Comparison of ENCODE assay signal across 10 cellular contexts in genomic region chr1:19338323-19338762, GRCh38. TPM values are rescaled to one million over a fixed set of nuclear protein-coding genes. Genes with fewer than 3 reads are reported as not detected.
DNase-seq lines count a peak whose midpoint lies in the region; ATAC-seq and TF ChIP-seq lines count a peak whose summit lies in the region.
"Had no signal": no experiment of that assay in that cellular context is flagged by ENCODE, and none has a peak within 500 bp of the region (broad histone marks: within the 10 kb centered on the region; RNA-seq: fewer than 3 reads in every experiment).

No MANE protein-coding gene starts in this region.

- H3K9me3 ChIP-seq in colonic mucosa (no peaks in the 10 kb centered on the region), liver (ENCODE audit: control insufficient read depth in 4 of 4, low read length in 3 of 4) (no peaks in the 10 kb centered on the region)
- H3K9me3 ChIP-seq: ovary, vagina had no signal

- H3K27me3 ChIP-seq in colonic mucosa, result no peaks in the 10 kb centered on the region
- no peaks in the 10 kb centered on the region for H3K27me3 ChIP-seq in liver (ENCODE audit: control insufficient read depth in 4 of 4, insufficient read depth in 4 of 4, low read length in 3 of 4)
- H3K27me3 ChIP-seq: ovary, vagina had no signal

- no peak overlapping the region for H3K27ac ChIP-seq in colonic mucosa
- H3K27ac ChIP-seq in liver (ENCODE audit: low read depth in 1 of 2, low read length in 2 of 2), result peak overlapping the region; percentile 4 to 57
- H3K27ac ChIP-seq: ovary, vagina had no signal

- peaks cover 4% of the 10 kb centered on the region for H3K36me3 ChIP-seq in colonic mucosa
- H3K36me3 ChIP-seq in liver (ENCODE audit: control insufficient read depth in 4 of 4, insufficient read depth in 3 of 4, low read depth in 1 of 4, low read length in 3 of 4), result peaks cover 0 to 14% (median 2%) of the 10 kb centered on the region in 4 donors
- H3K36me3 ChIP-seq: ovary had no signal

- TF ChIP-seq RAD21 in liver (IDR thresholded peaks at IDR 0.05), result peak; percentile 68 to 76

- 36% methylated on average over 27 of the region's 27 CpGs for WGBS in liver

- intact Hi-C loops in colonic mucosa (cut with DNase I), result no loop called here

- H3K9ac ChIP-seq in colonic mucosa (ENCODE audit: low read depth in 2 of 2, low read length in 2 of 2) (no peak overlapping the region), liver (ENCODE audit: low read depth in 1 of 2, low read length in 2 of 2) (no peak overlapping the region)

- TF ChIP-seq CTCF in colonic mucosa (IDR thresholded peaks at IDR 0.05), result no peak
- TF ChIP-seq CTCF in liver (IDR thresholded peaks at IDR 0.05; ENCODE audit: low read depth, low read length, missing input control), result peak; percentile 66

- H3K4me1 ChIP-seq in colonic mucosa (no peaks in the 10 kb centered on the region), liver (ENCODE audit: control insufficient read depth in 4 of 4, insufficient read depth in 4 of 4, low read length in 3 of 4) (peaks cover 0 to 13% (median 5%) of the 10 kb centered on the region in 4 donors)

- DNase-seq in ELF-1 (ENCODE audit: low read depth, low spot score), result peak; percentile 96
- DNase-seq in NCI-H2171 (lab: John Stamatoyannopoulos, UW), result peak; percentile 28
- peak; percentile 47 for DNase-seq in colonic mucosa
- DNase-seq in AG08396 (ENCODE audit: low spot score), result no peak
- no peak for DNase-seq in medulla oblongata (ENCODE audit: extremely low spot score)
- no peak for DNase-seq in globus pallidus (ENCODE audit: low spot score)
- DNase-seq: ovary had no signal

- H3K4me3 ChIP-seq in colonic mucosa (no peak overlapping the region), liver (ENCODE audit: low read depth in 1 of 3, low read length in 3 of 3) (peak overlapping the region in 1 of 3 donors; percentile 33)
- H3K4me3 ChIP-seq: ovary, vagina had no signal

- ATAC-seq in HG02870 (IDR thresholded peaks at IDR 0.05; ENCODE audit: unreplicated experiment), result no peak

TF ChIP-seq in liver, 16 proteins besides CTCF, POLR2A, EP300 and RAD21:
- TF ChIP-seq GABPA (IDR thresholded peaks at IDR 0.05 in 1 of 2, conservative IDR thresholded peaks at IDR 0.05 in 1 of 2) (no peak), HNF4G (IDR thresholded peaks at IDR 0.05) (peak; percentile 58), FOXA1 (IDR thresholded peaks at IDR 0.05) (no peak), NR2F2 (IDR thresholded peaks at IDR 0.05) (no peak), EGR1 (IDR thresholded peaks at IDR 0.05; ENCODE audit: low read depth in 2 of 2) (no peak), YY1 (IDR thresholded peaks at IDR 0.05) (peak; percentile 74), FOXA2 (IDR thresholded peaks at IDR 0.05) (no peak), SP1 (IDR thresholded peaks at IDR 0.05) (peak; percentile 72), TAF1 (conservative IDR thresholded peaks at IDR 0.05) (no peak), HNF4A (conservative IDR thresholded peaks at IDR 0.05) (peak; percentile 82 to 85), ZBTB33 (IDR thresholded peaks at IDR 0.05) (no peak), JUND (IDR thresholded peaks at IDR 0.05) (peak; percentile 54 to 67), RXRA (IDR thresholded peaks at IDR 0.05) (peak; percentile 54 to 72)
- TF ChIP-seq, protein P1, sequence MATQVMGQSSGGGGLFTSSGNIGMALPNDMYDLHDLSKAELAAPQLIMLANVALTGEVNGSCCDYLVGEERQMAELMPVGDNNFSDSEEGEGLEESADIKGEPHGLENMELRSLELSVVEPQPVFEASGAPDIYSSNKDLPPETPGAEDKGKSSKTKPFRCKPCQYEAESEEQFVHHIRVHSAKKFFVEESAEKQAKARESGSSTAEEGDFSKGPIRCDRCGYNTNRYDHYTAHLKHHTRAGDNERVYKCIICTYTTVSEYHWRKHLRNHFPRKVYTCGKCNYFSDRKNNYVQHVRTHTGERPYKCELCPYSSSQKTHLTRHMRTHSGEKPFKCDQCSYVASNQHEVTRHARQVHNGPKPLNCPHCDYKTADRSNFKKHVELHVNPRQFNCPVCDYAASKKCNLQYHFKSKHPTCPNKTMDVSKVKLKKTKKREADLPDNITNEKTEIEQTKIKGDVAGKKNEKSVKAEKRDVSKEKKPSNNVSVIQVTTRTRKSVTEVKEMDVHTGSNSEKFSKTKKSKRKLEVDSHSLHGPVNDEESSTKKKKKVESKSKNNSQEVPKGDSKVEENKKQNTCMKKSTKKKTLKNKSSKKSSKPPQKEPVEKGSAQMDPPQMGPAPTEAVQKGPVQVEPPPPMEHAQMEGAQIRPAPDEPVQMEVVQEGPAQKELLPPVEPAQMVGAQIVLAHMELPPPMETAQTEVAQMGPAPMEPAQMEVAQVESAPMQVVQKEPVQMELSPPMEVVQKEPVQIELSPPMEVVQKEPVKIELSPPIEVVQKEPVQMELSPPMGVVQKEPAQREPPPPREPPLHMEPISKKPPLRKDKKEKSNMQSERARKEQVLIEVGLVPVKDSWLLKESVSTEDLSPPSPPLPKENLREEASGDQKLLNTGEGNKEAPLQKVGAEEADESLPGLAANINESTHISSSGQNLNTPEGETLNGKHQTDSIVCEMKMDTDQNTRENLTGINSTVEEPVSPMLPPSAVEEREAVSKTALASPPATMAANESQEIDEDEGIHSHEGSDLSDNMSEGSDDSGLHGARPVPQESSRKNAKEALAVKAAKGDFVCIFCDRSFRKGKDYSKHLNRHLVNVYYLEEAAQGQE (IDR thresholded peaks at IDR 0.05), result peak; percentile 66
- TF ChIP-seq, protein P2, sequence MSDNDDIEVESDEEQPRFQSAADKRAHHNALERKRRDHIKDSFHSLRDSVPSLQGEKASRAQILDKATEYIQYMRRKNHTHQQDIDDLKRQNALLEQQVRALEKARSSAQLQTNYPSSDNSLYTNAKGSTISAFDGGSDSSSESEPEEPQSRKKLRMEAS (IDR thresholded peaks at IDR 0.05), result no peak
- TF ChIP-seq, protein P3, sequence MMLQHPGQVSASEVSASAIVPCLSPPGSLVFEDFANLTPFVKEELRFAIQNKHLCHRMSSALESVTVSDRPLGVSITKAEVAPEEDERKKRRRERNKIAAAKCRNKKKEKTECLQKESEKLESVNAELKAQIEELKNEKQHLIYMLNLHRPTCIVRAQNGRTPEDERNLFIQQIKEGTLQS (IDR thresholded peaks at IDR 0.05), result no peak

RNA-seq across cellular contexts. Expression of gene SLC66A1, which starts 26.2 kb away (rescaled TPM):
- total RNA-seq in colonic mucosa (10 to 100 TPM; 10.6 to 13.1 TPM), liver (10 to 100 TPM; 12.8 to 15.2 TPM)
- polyA plus RNA-seq in liver, result 10 to 100 TPM in 1 of 2 donors, 1 to 10 TPM in 1; 6.8 to 16.0 TPM

RNA-seq across cellular contexts. Expression of gene AKR7A2, which starts 26.4 kb away (rescaled TPM):
- total RNA-seq in colonic mucosa (100 to 1,000 TPM; 112 to 129 TPM), liver (10 to 100 TPM; 41.4 to 63.2 TPM)
- polyA plus RNA-seq in liver, result 10 to 100 TPM; 42.8 to 56.7 TPM

RNA-seq across cellular contexts. Expression of gene AKR7A3, which starts 49.8 kb away (rescaled TPM):
- 100 to 1,000 TPM in 1 of 2 donors, 10 to 100 TPM in 1; 97.0 to 119 TPM for total RNA-seq in colonic mucosa
- 10 to 100 TPM in 1 of 2 donors, under 1 TPM in 1; 0.23 to 43.6 TPM for total RNA-seq in liver
- 10 to 100 TPM; 66.3 to 69.6 TPM for polyA plus RNA-seq in liver

Comparison
In these comparisons a context has a peak if more than half of its experiments do, and no peak if none do; other contexts are left out.
1. DNase-seq: peak in ELF-1 (single experiment), NCI-H2171 (single experiment) and colonic mucosa (single experiment); none in AG08396 (single experiment), medulla oblongata (single experiment) and globus pallidus (single experiment).